In the genomic region with DNA sequence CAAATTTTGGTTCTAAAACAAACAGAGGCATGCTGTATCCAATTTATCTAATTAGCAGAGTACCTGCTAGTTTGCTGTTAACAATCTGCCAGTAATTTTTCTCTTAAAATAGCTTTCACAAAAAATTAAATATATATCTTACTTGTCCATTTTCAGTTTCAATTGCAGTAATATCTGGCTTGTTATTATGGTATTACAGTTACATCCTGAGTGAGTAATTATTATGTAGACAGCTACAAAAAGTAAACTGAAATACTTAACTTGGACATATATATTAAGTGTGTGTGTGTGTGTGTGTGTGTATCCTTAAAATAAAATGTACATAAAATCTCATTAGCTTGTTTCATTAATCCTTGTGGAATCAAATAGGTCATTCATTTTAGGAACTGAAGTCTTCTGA, we compare ENCODE assay signal across 23 cellular contexts.
DNase-seq lines count a peak whose midpoint lies in the region; ATAC-seq and TF ChIP-seq lines count a peak whose summit lies in the region.
"Had no signal": no experiment of that assay in that cellular context is flagged by ENCODE, and none has a peak within 500 bp of the region (broad histone marks: within the 10 kb centered on the region; RNA-seq: fewer than 3 reads in every experiment).

No MANE protein-coding gene starts in this region.

- H3K36me3 Mint-ChIP-seq in progenitor cell of endocrine pancreas (ENCODE audit: insufficient read depth) = no peaks in the 10 kb centered on the region
- H3K36me3 Mint-ChIP-seq: CD14-positive monocyte; CD4-positive, alpha-beta memory T cell; CD4-positive, CD25-positive, alpha-beta regulatory T cell had no signal

- H2AFZ ChIP-seq in MM.1S (ENCODE audit: low read length) = no peak overlapping the region

- peaks cover 7% of the 10 kb centered on the region for H3K9me3 Mint-ChIP-seq in progenitor cell of endocrine pancreas (ENCODE audit: low read depth)

- H3K27ac ChIP-seq in MM.1S (ENCODE audit: low read length) (no peak overlapping the region), VCaP (peak overlapping the region; percentile 87)
- H3K27ac ChIP-seq: BLaER1 had no signal

- no peaks in the 10 kb centered on the region for H3K9me3 ChIP-seq in MM.1S (replicated peaks; ENCODE audit: insufficient read depth, low read length)
- H3K9me3 ChIP-seq: BE2C, BLaER1 had no signal

- no peaks in the 10 kb centered on the region for H3K36me3 ChIP-seq in MM.1S (replicated peaks; ENCODE audit: insufficient read depth, low read length)
- H3K36me3 ChIP-seq: BE2C, BLaER1 had no signal

- H3K4me1 Mint-ChIP-seq in progenitor cell of endocrine pancreas (ENCODE audit: low read depth) = peaks cover 28% of the 10 kb centered on the region
- H3K4me1 Mint-ChIP-seq: CD14-positive monocyte; CD4-positive, alpha-beta memory T cell; CD8-positive, alpha-beta memory T cell had no signal

- H3K4me3 ChIP-seq in MM.1S (ENCODE audit: low read length) = no peak overlapping the region
- H3K4me3 ChIP-seq: BLaER1, GM12878 had no signal

- H3F3A ChIP-seq in MM.1S (ENCODE audit: insufficient read depth, low read length) = no peaks in the 10 kb centered on the region

- no peaks in the 10 kb centered on the region for H3K27me3 Mint-ChIP-seq in progenitor cell of endocrine pancreas
- H3K27me3 Mint-ChIP-seq: CD4-positive, alpha-beta memory T cell; CD4-positive, CD25-positive, alpha-beta regulatory T cell had no signal

- no peak overlapping the region for H3K27ac Mint-ChIP-seq in progenitor cell of endocrine pancreas
- H3K27ac Mint-ChIP-seq: CD14-positive monocyte; CD4-positive, alpha-beta memory T cell; CD4-positive, CD25-positive, alpha-beta regulatory T cell; CD8-positive, alpha-beta memory T cell had no signal

- H3K4me2 ChIP-seq in MM.1S (ENCODE audit: low read depth, low read length) = 0 out of 2 replicates have a peak overlapping the region, but pooled peaks have one; percentile 30
- H3K4me2 ChIP-seq: BLaER1 had no signal

- no peaks in the 10 kb centered on the region for H3K79me2 ChIP-seq in MM.1S (ENCODE audit: low read length)

- DNase-seq in MM.1S = no peak
- no peak for DNase-seq in progenitor cell of endocrine pancreas (ENCODE audit: low spot score, unreplicated experiment)
- no peak for DNase-seq in DMS 273 (lab: John Stamatoyannopoulos, UW; ENCODE audit: unreplicated experiment)
- DNase-seq in NCI-H187 treated with DMSO at 0.1 percent for 48 hours (lab: John Stamatoyannopoulos, UW) = no peak
- DNase-seq: 8988T; ACHN; BE2C; C1 segment of cervical spinal cord; CD4-positive, alpha-beta memory T cell; CD4-positive, CD25-positive, alpha-beta regulatory T cell; CD8-positive, alpha-beta memory T cell; COR-L47; DMS53; DMS79; DND-41; EL; GDM1 had no signal

- TF ChIP-seq CTCF in MM.1S (IDR thresholded peaks at IDR 0.05; ENCODE audit: low read length) = no peak
- no peak for TF ChIP-seq CTCF in VCaP (conservative IDR thresholded peaks at IDR 0.05)
- TF ChIP-seq CTCF in progenitor cell of endocrine pancreas (IDR thresholded peaks at IDR 0.05; ENCODE audit: unreplicated experiment) = no peak

- no peaks in the 10 kb centered on the region for H4K20me1 ChIP-seq in MM.1S (ENCODE audit: insufficient read depth, low read length)
- H4K20me1 ChIP-seq: BLaER1 had no signal

- H3K9me2 ChIP-seq in MM.1S (replicated peaks; ENCODE audit: insufficient read depth, low read length) = no peaks in the 10 kb centered on the region

- H3K4me1 ChIP-seq in MM.1S (ENCODE audit: low read length) = peaks cover 4% of the 10 kb centered on the region; the same call in 1 of the 2 replicates
- H3K4me1 ChIP-seq: BE2C, BLaER1 had no signal

- ATAC-seq in GM18508 (IDR thresholded peaks at IDR 0.05; ENCODE audit: insufficient read depth, unreplicated experiment) = peak; percentile 57
- peak; percentile 70 for ATAC-seq in HG02938 (IDR thresholded peaks at IDR 0.05; ENCODE audit: unreplicated experiment)
- ATAC-seq: GM12878 had no signal

- no peaks in the 10 kb centered on the region for H3K27me3 ChIP-seq in MM.1S (replicated peaks; ENCODE audit: insufficient read depth, low read length)
- H3K27me3 ChIP-seq: BE2C, BLaER1 had no signal

- no peak overlapping the region for H3K9ac ChIP-seq in MM.1S (ENCODE audit: low read length)
- H3K9ac ChIP-seq: BLaER1 had no signal

- no peak overlapping the region for H3K4me3 Mint-ChIP-seq in progenitor cell of endocrine pancreas (ENCODE audit: low read depth)
- H3K4me3 Mint-ChIP-seq: CD14-positive monocyte; CD4-positive, alpha-beta memory T cell; CD4-positive, CD25-positive, alpha-beta regulatory T cell; CD8-positive, alpha-beta memory T cell had no signal
